1 cellular context compared by ENCODE assay signal in genomic region chr13:49996951-49997895, GRCh38.
TF ChIP-seq lines count a peak whose summit lies in the region.

Gene TRIM13 (plus strand): TSS chr13:49997042. CDS start chr13:50011941, 14,899 bp downstream.

TF ChIP-seq in K562, 482 proteins besides CTCF, POLR2A, EP300 and RAD21 (continued from another document):
- TF ChIP-seq TCF15 (CRISPR knock-in tag; IDR thresholded peaks at IDR 0.05) (no peak), NR2C2 (CRISPR knock-in tag; IDR thresholded peaks at IDR 0.05) (no peak), NR2C2 (tag; IDR thresholded peaks at IDR 0.05) (no peak), MCM5 (IDR thresholded peaks at IDR 0.05; ENCODE audit: low read depth) (no peak), SMARCB1 (IDR thresholded peaks at IDR 0.05; ENCODE audit: insufficient read length, low read depth) (no peak), ZNF274 (IDR thresholded peaks at IDR 0.05; ENCODE audit: borderline replicate concordance, low read depth, low read length) (no peak), THRA (IDR thresholded peaks at IDR 0.05) (no peak), ZBTB12 (CRISPR knock-in tag; IDR thresholded peaks at IDR 0.05) (no peak), HES1 (IDR thresholded peaks at IDR 0.05; ENCODE audit: low read depth) (no peak), HMG20A (CRISPR knock-in tag; conservative IDR thresholded peaks at IDR 0.05) (no peak), ZFP30 (CRISPR knock-in tag; IDR thresholded peaks at IDR 0.05; ENCODE audit: borderline replicate concordance) (no peak), ASH1L (IDR thresholded peaks at IDR 0.05; ENCODE audit: borderline replicate concordance, low read depth, partially characterized antibody) (no peak), GABPB2 (CRISPR knock-in tag; conservative IDR thresholded peaks at IDR 0.05) (no peak)
